1 cellular context compared by ENCODE assay signal in genomic region chr2:20221169-20221938, GRCh38.
TF ChIP-seq lines count a peak whose summit lies in the region.

No MANE protein-coding gene starts in this region.

TF ChIP-seq in SK-N-SH, 30 proteins besides CTCF, POLR2A, EP300 and RAD21 (continued from another document):
- TF ChIP-seq, protein P1, sequence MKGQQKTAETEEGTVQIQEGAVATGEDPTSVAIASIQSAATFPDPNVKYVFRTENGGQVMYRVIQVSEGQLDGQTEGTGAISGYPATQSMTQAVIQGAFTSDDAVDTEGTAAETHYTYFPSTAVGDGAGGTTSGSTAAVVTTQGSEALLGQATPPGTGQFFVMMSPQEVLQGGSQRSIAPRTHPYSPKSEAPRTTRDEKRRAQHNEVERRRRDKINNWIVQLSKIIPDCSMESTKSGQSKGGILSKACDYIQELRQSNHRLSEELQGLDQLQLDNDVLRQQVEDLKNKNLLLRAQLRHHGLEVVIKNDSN (IDR thresholded peaks at IDR 0.05; ENCODE audit: borderline replicate concordance, low read depth): no peak
- TF ChIP-seq NFIC (IDR thresholded peaks at IDR 0.05; ENCODE audit: borderline replicate concordance) (no peak), PBX3 (IDR thresholded peaks at IDR 0.05) (peak; percentile 3; the same call in 1 of the 2 replicates), YY1 (IDR thresholded peaks at IDR 0.05; ENCODE audit: low read depth) (no peak), NRF1 (IDR thresholded peaks at IDR 0.05; ENCODE audit: low read depth, low read length) (no peak), TEAD4 (IDR thresholded peaks at IDR 0.05; ENCODE audit: borderline replicate concordance, insufficient read depth) (peak; percentile 73), ZBTB33 (IDR thresholded peaks at IDR 0.05; ENCODE audit: borderline replicate concordance, low read depth) (no peak), FOSL2 (IDR thresholded peaks at IDR 0.05; ENCODE audit: borderline replicate concordance, low read depth) (no peak), REST (IDR thresholded peaks at IDR 0.05; ENCODE audit: low read depth, low read length) (no peak), ELF1 (IDR thresholded peaks at IDR 0.05) (no peak), TCF12 (IDR thresholded peaks at IDR 0.05) (peak; percentile 53; the same call in 1 of the 2 replicates), FOXM1 (IDR thresholded peaks at IDR 0.05; ENCODE audit: low read depth) (no peak), SMC3 (IDR thresholded peaks at IDR 0.05; ENCODE audit: low read depth, low read length) (no peak), RCOR1 (IDR thresholded peaks at IDR 0.05; ENCODE audit: low read length) (peak; percentile 73; the same call in 1 of the 2 replicates), GABPA (IDR thresholded peaks at IDR 0.05; ENCODE audit: low read depth) (no peak), RXRA (IDR thresholded peaks at IDR 0.05; ENCODE audit: borderline replicate concordance, low read depth) (no peak), GATA2 (CRISPR knock-in tag; IDR thresholded peaks at IDR 0.05) (peak; percentile 42; the same call in 1 of the 2 replicates), MXI1 (IDR thresholded peaks at IDR 0.05; ENCODE audit: low read depth, low read length) (no peak), POLR2AphosphoS5 (IDR thresholded peaks at IDR 0.05; ENCODE audit: low read depth, low read length) (no peak), SIN3A (IDR thresholded peaks at IDR 0.05; ENCODE audit: borderline replicate concordance, low read depth, low read length) (no peak), CHD2 (IDR thresholded peaks at IDR 0.05; ENCODE audit: low read length, partially characterized antibody) (no peak), FOXJ3 (CRISPR knock-in tag; IDR thresholded peaks at IDR 0.05) (no peak), MAX (IDR thresholded peaks at IDR 0.05; ENCODE audit: low read depth) (no peak; the same call in 1 of the 2 replicates), RFX5 (IDR thresholded peaks at IDR 0.05; ENCODE audit: low read length) (no peak), TAF1 (IDR thresholded peaks at IDR 0.05; ENCODE audit: borderline replicate concordance, low read depth, low read length) (no peak), JUND (IDR thresholded peaks at IDR 0.05) (peak; percentile 70; the same call in 1 of the 2 replicates)
TF ChIP-seq in SK-N-SH: peak in this region for 6.
